ENCODE assay signal across 23 cellular contexts in genomic region chr20:574297-574942, GRCh38. TPM values are rescaled to one million over a fixed set of nuclear protein-coding genes. Genes with fewer than 3 reads are reported as not detected.
DNase-seq lines count a peak whose midpoint lies in the region; ATAC-seq, FAIRE-seq and TF ChIP-seq lines count a peak whose summit lies in the region.
"Had no signal": no experiment of that assay in that cellular context is flagged by ENCODE, and none has a peak within 500 bp of the region (broad histone marks: within the 10 kb centered on the region; RNA-seq: fewer than 3 reads in every experiment).

No MANE protein-coding gene starts in this region.

- no peak overlapping the region for H3K23ac ChIP-seq in H1 (ENCODE audit: insufficient read length)

- CTCF ChIA-PET in H1 (lab: Charles Lee; ENCODE audit: partially characterized antibody): interaction anchor here (0.7 to 8.8 kb wide), 11 partner anchors 12 to 159 kb away, joined by 3 to 73 read pairs (median 4); no protein-coding TSS in a partner anchor

- no peak for TF ChIP-seq RAD21 in H1 (IDR thresholded peaks at IDR 0.05 in 1 of 2, conservative IDR thresholded peaks at IDR 0.05 in 1 of 2; ENCODE audit: low read depth in 2 of 2, low read length in 2 of 2)

- H3K23me2 ChIP-seq in H1 (ENCODE audit: low read depth, low read length): no peaks in the 10 kb centered on the region; the same call in 1 of the 2 replicates

- no peak overlapping the region for H2AFZ ChIP-seq in H1 (ENCODE audit: low read length)

- no peak for FAIRE-seq in H1 (lab: Jason Lieb, UNC)
- FAIRE-seq: GM12891, K562, TTC549 had no signal

- peak overlapping the region; percentile 58 for H4K91ac ChIP-seq in H1 (replicated peaks; ENCODE audit: insufficient read length, low read length)

- no peak overlapping the region for H2BK120ac ChIP-seq in H1 (replicated peaks; ENCODE audit: low read depth, low read length)

- no peak overlapping the region for H3K18ac ChIP-seq in H1 (ENCODE audit: extremely low read depth, low read length)

- no peak overlapping the region for H3K27ac ChIP-seq in H1 (ENCODE audit: low read depth, low read length)
- H3K27ac ChIP-seq: testis had no signal

- no peaks in the 10 kb centered on the region for H4K20me1 ChIP-seq in H1 (replicated peaks in 1 of 2; ENCODE audit: control insufficient read depth in 1 of 2, insufficient read depth in 2 of 2, low read length in 2 of 2)

- no peaks in the 10 kb centered on the region for H3K79me2 ChIP-seq in H1 (ENCODE audit: control insufficient read depth in 1 of 2, insufficient read depth in 2 of 2, low read length in 2 of 2)

- no peak overlapping the region for H4K5ac ChIP-seq in H1 (ENCODE audit: insufficient read length, low read depth, low read length)

- no peak for TF ChIP-seq CTCF in H1 (IDR thresholded peaks at IDR 0.05; ENCODE audit: control extremely low read depth in 1 of 3, insufficient read depth in 1 of 3, low read depth in 1 of 3, low read length in 3 of 3)

- peak overlapping the region; percentile 93; the same call in 1 of the 2 replicates for H2BK12ac ChIP-seq in H1 (ENCODE audit: low read depth, low read length)

- H3K56ac ChIP-seq in H1 (replicated peaks; ENCODE audit: insufficient read length, low read depth, low read length): no peak overlapping the region

- POLR2A ChIA-PET in H1 (lab: Charles Lee; ENCODE audit: partially characterized antibody): interaction anchor here (0.9 to 5.0 kb wide), 4 partner anchors 10 to 31 kb away, joined by 3 to 24 read pairs (median 12); partner anchors contain the start of gene CSNK2A1

- peak overlapping the region; percentile 90; the same call in 1 of the 2 replicates for H4K8ac ChIP-seq in H1 (ENCODE audit: extremely low read depth, insufficient read depth, low read length)

- peaks cover 13 to 32% (median 16%) of the 10 kb centered on the region in 4 experiments for H3K4me1 ChIP-seq in H1 (replicated peaks in 1 of 4; ENCODE audit: control insufficient read depth in 3 of 4, insufficient read depth in 4 of 4, low read length in 3 of 4)

- TF ChIP-seq EP300 in H1 (IDR thresholded peaks at IDR 0.05; ENCODE audit: borderline replicate concordance in 1 of 2, low read depth in 2 of 2, low read length in 2 of 2): 0 out of 3 replicates have a peak, but pooled peaks of 1 of the 2 experiments have one; percentile 12

- ATAC-seq in HG02571 (IDR thresholded peaks at IDR 0.05; ENCODE audit: unreplicated experiment) (no peak), HG02623 (IDR thresholded peaks at IDR 0.05; ENCODE audit: unreplicated experiment) (no peak)
- ATAC-seq: esophagus mucosa, K562, Panc1 had no signal

- TF ChIP-seq POLR2A in H1 (IDR thresholded peaks at IDR 0.05; ENCODE audit: control extremely low read depth in 1 of 2, low read depth in 2 of 2, low read length in 2 of 2): no peak

- no peak overlapping the region for H3K14ac ChIP-seq in H1 (ENCODE audit: insufficient read length)

- H3K36me3 ChIP-seq in H1 (ENCODE audit: control insufficient read depth in 2 of 4, insufficient read depth in 4 of 4, low read length in 3 of 4): no peaks in the 10 kb centered on the region

- no peak overlapping the region for H3K9ac ChIP-seq in H1 (replicated peaks in 1 of 4; ENCODE audit: extremely low read depth in 1 of 4, low read depth in 3 of 4, low read length in 3 of 4)
- H3K9ac ChIP-seq: SK-N-SH had no signal

- H2BK15ac ChIP-seq in H1 (ENCODE audit: low read length): no peak overlapping the region

- peak; percentile 80 for DNase-seq in NCI-H1694 (lab: John Stamatoyannopoulos, UW)
- DNase-seq in H1 (ENCODE audit: low read depth in 1 of 2, low spot score in 2 of 2): peak in 1 of 2 experiments; percentile 66
- peak; percentile 39 for DNase-seq in iPS-NIHi7 (ENCODE audit: extremely low spot score)
- peak; percentile 31 for DNase-seq in retina
- no peak for DNase-seq in activated CD4-positive, alpha-beta T cell treated with anti-CD3 and anti-CD28 coated beads, Interleukin-2, amount 50 U/mL, for 48 hours
- no peak for DNase-seq in kidney tubule cell (ENCODE audit: low spot score)
- DNase-seq: activated CD4-positive, alpha-beta T cell treated with anti-CD3 and anti-CD28 coated beads, Interleukin-2, amount 10 ng/mL, durations not matched to agents 24 days and 14 days; COR-L47; GDM1; kidney glomerular epithelial cell; MV-4-11; NCI-H774; occipital lobe; SK-N-SH; testis had no signal

- H3K4ac ChIP-seq in H1 (replicated peaks; ENCODE audit: insufficient read length, low read depth, low read length): no peak overlapping the region

- H3K79me1 ChIP-seq in H1 (ENCODE audit: low read depth, low read length): no peaks in the 10 kb centered on the region

- H2AK5ac ChIP-seq in H1 (ENCODE audit: low read depth, low read length): 0 out of 2 replicates have a peak overlapping the region, but pooled peaks have one; percentile 30

- no peak overlapping the region for H2BK20ac ChIP-seq in H1 (ENCODE audit: low read length)

- peak overlapping the region; percentile 55; the same call in 1 of the 2 replicates for H2BK5ac ChIP-seq in H1 (ENCODE audit: low read depth, low read length)

- WGBS in H1 (ENCODE audit: extremely low coverage in 1 of 2, insufficient coverage in 1 of 2, insufficient read length in 1 of 2, insufficient replicate concordance in 2 of 2, low coverage in 1 of 2, low lambda C conversion rate in 2 of 2, missing lambda C conversion rate in 1 of 2), 2 experiments: 37% methylated on average over 12 of the region's 15 CpGs; no CpG with 5 or more reads in 1 of the 2 experiments

- peaks cover 0 to 11% (median 3%) of the 10 kb centered on the region in 4 experiments; a peak in 5 of 7 replicates for H3K27me3 ChIP-seq in H1 (replicated peaks in 1 of 4; ENCODE audit: control insufficient read depth in 3 of 4, extremely low read depth in 1 of 4, insufficient read depth in 3 of 4, low read length in 3 of 4)
- H3K27me3 ChIP-seq: testis had no signal

- no peaks in the 10 kb centered on the region for H3K9me3 ChIP-seq in H1 (ENCODE audit: insufficient read depth in 2 of 2, low read depth in 1 of 2, low read length in 1 of 2)
- H3K9me3 ChIP-seq: SK-N-SH, testis had no signal

- peak overlapping the region; percentile 33 to 53 for H3K4me2 ChIP-seq in H1 (ENCODE audit: insufficient read depth in 1 of 2, low read depth in 2 of 2, low read length in 2 of 2)
- H3K4me2 ChIP-seq: SK-N-SH had no signal

- H3K4me3 ChIP-seq in H1 (ENCODE audit: extremely low read depth in 1 of 4, insufficient read depth in 2 of 4, low read depth in 3 of 4, low read length in 4 of 4): no peak overlapping the region; a peak in 1 of 8 replicates
- H3K4me3 ChIP-seq: coronary artery, K562 had no signal

TF ChIP-seq in H1, 55 proteins besides CTCF, POLR2A, EP300 and RAD21:
- TF ChIP-seq ZNF274 (IDR thresholded peaks at IDR 0.05; ENCODE audit: borderline replicate concordance, extremely low read depth, low read length) (no peak), CREB1 (IDR thresholded peaks at IDR 0.05) (no peak), TCF12 (IDR thresholded peaks at IDR 0.05; ENCODE audit: low read depth, low read length) (0 out of 2 replicates have a peak, but pooled peaks have one; percentile 31), TEAD4 (IDR thresholded peaks at IDR 0.05; ENCODE audit: low read depth, low read length) (peak; percentile 91), HDAC2 (IDR thresholded peaks at IDR 0.05; ENCODE audit: borderline replicate concordance in 1 of 2, low read depth in 2 of 2, low read length in 2 of 2) (peak in 1 of 2 experiments; percentile 50; a peak in 1 of 4 replicates), ASH2L (IDR thresholded peaks at IDR 0.05; ENCODE audit: low read length) (peak; percentile 79), ATF3 (IDR thresholded peaks at IDR 0.05; ENCODE audit: insufficient read depth, low read depth, low read length) (no peak)

RNA-seq across cellular contexts. Expression of gene CSNK2A1, which starts 30.8 kb away (rescaled TPM):
- total RNA-seq in H1 (2021; fragmentation: NEBNext Ultra II Directional; extraction: Animal tissue kit (Norgen Biotek cat#: 25700)): 247 and 260 TPM in 2 replicates
- 107 and 117 TPM in 2 replicates for polyA plus RNA-seq in H1 (2011; rRNA removed)
- polyA plus RNA-seq in H1 (2011; cell fraction: cytosol; rRNA removed): 132 TPM
- 111 TPM for polyA plus RNA-seq in H1 (2011; cell fraction: nucleus; rRNA removed)
- polyA plus RNA-seq in H1 (2012, experiment 1 of 2): 137 to 164 TPM (median 152 TPM) in 4 replicates
- 47.5 TPM for polyA plus RNA-seq in H1 (2012, experiment 2 of 2)
- polyA plus RNA-seq in H1 (2013, experiment 1 of 2): 165 TPM
- polyA plus RNA-seq in H1 (2013, experiment 2 of 2): 173 TPM
- 267 and 364 TPM in 2 replicates for polyA minus RNA-seq in H1 (2011; rRNA and poly(A)+ RNA removed)
- polyA minus RNA-seq in H1 (2011; cell fraction: cytosol; rRNA and poly(A)+ RNA removed): 136 TPM
- 196 TPM for polyA minus RNA-seq in H1 (2011; cell fraction: nucleus; rRNA and poly(A)+ RNA removed)

RNA-seq across cellular contexts. Expression of gene TCF15, which starts 35.7 kb away (rescaled TPM):
- total RNA-seq in H1 (2021; fragmentation: NEBNext Ultra II Directional; extraction: Animal tissue kit (Norgen Biotek cat#: 25700)): 6.9 and 7.3 TPM in 2 replicates
- 3.7 and 4.4 TPM in 2 replicates for polyA plus RNA-seq in H1 (2011; rRNA removed)
- 4.0 TPM for polyA plus RNA-seq in H1 (2011; cell fraction: cytosol; rRNA removed)
- 2.3 TPM for polyA plus RNA-seq in H1 (2011; cell fraction: nucleus; rRNA removed)
- polyA plus RNA-seq in H1 (2012, experiment 1 of 2): 3.3 to 7.0 TPM (median 5.5 TPM) in 4 replicates
- 1.3 TPM for polyA plus RNA-seq in H1 (2012, experiment 2 of 2)
- polyA plus RNA-seq in H1 (2013, experiment 1 of 2): 5.6 TPM
- polyA plus RNA-seq in H1 (2013, experiment 2 of 2): 5.4 TPM
- 0.15 and 0.38 TPM in 2 replicates for polyA minus RNA-seq in H1 (2011; rRNA and poly(A)+ RNA removed)
- polyA minus RNA-seq in H1 (2011; cell fraction: cytosol; rRNA and poly(A)+ RNA removed): 4.1 TPM
- 2.9 TPM for polyA minus RNA-seq in H1 (2011; cell fraction: nucleus; rRNA and poly(A)+ RNA removed)
- total RNA-seq: esophagus mucosa had no signal
- polyA plus RNA-seq: SK-N-SH had no signal

Comparison
In these comparisons a context has a peak if more than half of its experiments do, and no peak if none do; other contexts are left out.
1. DNase-seq: peak in NCI-H1694 (single experiment), iPS-NIHi7 (single experiment) and retina (single experiment); none in activated CD4-positive, alpha-beta T cell treated with anti-CD3 and anti-CD28 coated beads, Interleukin-2, amount 50 U/mL, for 48 hours (0 of 2) and kidney tubule cell (single experiment).